ENCODE assay signal across 2 cellular contexts in the genomic region with DNA sequence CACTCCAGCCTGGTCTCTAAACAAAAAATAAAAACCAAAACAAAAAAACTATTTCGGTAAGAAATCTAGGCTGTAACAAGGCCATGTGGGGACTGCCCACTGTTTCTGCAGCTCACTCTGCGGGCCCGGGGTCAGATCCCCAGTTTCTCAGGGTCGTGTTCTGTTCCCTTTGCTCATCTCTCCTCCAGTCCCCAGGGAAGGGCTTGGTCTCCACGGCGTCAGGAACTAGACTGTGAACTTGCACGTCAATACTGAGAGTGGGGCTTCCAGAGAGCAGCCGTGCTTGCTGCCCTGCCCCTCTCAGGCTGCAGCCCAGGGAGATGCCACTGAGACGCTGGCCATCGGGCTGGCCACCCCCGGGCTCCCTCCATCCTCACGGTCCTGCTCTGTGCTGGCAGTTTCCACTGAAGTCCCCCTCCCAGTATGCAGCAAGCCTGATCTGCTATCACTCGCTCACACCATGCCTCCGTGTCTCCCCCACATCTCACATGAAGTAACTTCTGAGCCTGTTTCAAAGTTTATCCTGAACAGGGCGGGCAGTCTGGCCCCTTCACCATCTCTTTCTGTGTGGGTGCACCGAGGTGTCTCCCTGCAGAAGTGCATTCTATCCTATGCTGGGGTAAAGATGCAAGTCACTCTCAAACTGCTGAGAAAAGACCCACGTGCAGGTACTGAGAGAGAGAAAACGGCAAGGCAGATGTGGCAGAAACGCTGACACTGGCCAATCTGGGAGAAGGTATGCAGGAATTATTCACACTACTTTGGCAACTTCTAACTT.
TF ChIP-seq lines count a peak whose summit lies in the region.

No MANE protein-coding gene starts in this region.

TF ChIP-seq in A549, 52 proteins besides CTCF, POLR2A, EP300 and RAD21:
- TF ChIP-seq MAFK (IDR thresholded peaks at IDR 0.05; ENCODE audit: partially characterized antibody), result peak; percentile 27
- no peak for TF ChIP-seq FOSB (CRISPR knock-in tag; IDR thresholded peaks at IDR 0.05)

TF ChIP-seq in WTC11, 78 proteins besides CTCF, POLR2A, EP300 and RAD21:
- no peak for TF ChIP-seq ZNF121 (CRISPR knock-in tag; IDR thresholded peaks at IDR 0.05)
- TF ChIP-seq HMGA2 (CRISPR knock-in tag; IDR thresholded peaks at IDR 0.05), result no peak
- TF ChIP-seq, protein P1, sequence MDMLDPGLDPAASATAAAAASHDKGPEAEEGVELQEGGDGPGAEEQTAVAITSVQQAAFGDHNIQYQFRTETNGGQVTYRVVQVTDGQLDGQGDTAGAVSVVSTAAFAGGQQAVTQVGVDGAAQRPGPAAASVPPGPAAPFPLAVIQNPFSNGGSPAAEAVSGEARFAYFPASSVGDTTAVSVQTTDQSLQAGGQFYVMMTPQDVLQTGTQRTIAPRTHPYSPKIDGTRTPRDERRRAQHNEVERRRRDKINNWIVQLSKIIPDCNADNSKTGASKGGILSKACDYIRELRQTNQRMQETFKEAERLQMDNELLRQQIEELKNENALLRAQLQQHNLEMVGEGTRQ (CRISPR knock-in tag; IDR thresholded peaks at IDR 0.05), result no peak
- no peak for TF ChIP-seq ETV6 (CRISPR knock-in tag; IDR thresholded peaks at IDR 0.05)
- TF ChIP-seq, protein P2, sequence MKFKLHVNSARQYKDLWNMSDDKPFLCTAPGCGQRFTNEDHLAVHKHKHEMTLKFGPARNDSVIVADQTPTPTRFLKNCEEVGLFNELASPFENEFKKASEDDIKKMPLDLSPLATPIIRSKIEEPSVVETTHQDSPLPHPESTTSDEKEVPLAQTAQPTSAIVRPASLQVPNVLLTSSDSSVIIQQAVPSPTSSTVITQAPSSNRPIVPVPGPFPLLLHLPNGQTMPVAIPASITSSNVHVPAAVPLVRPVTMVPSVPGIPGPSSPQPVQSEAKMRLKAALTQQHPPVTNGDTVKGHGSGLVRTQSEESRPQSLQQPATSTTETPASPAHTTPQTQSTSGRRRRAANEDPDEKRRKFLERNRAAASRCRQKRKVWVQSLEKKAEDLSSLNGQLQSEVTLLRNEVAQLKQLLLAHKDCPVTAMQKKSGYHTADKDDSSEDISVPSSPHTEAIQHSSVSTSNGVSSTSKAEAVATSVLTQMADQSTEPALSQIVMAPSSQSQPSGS (CRISPR knock-in tag; IDR thresholded peaks at IDR 0.05; ENCODE audit: borderline replicate concordance, low read depth), result no peak
- TF ChIP-seq FOXJ3 (CRISPR knock-in tag; IDR thresholded peaks at IDR 0.05; ENCODE audit: borderline replicate concordance), result no peak
- TF ChIP-seq, protein P3, sequence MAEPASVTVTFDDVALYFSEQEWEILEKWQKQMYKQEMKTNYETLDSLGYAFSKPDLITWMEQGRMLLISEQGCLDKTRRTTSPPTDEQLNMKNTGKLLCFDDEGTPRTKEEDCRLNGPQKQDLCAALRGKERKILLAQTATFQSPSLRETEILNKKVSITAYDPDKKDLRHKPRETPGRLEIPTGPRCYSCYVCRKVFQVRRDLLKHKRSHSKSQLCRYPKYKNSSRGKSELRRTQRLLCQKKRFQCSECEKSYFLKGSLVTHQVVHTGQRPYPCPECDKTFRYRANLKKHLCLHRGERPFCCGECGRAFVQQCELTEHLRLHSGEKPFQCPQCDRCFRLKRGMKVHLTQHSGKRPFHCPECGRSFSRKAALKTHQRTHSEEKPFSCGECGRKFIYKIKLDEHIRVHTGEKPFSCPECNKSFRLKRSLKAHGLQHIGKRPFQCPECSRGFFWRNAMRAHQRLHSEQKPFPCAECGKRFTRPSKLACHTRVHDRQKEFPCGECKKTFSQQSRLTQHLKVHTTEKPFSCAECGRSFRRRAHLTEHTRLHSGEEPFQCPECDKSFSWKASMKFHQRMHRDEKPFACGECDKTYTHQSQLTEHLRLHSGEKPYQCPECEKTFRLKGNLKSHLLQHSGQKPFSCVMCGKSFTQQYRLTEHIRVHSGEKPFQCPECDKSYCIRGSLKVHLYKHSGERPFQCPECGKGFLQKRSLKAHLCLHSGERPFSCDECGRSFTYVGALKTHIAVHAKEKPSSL (CRISPR knock-in tag; conservative IDR thresholded peaks at IDR 0.05), result no peak
- no peak for TF ChIP-seq MXD4 (CRISPR knock-in tag; IDR thresholded peaks at IDR 0.05; ENCODE audit: borderline replicate concordance)
- no peak for TF ChIP-seq ELF4 (CRISPR knock-in tag; IDR thresholded peaks at IDR 0.05; ENCODE audit: low read depth)
- TF ChIP-seq, protein P4, sequence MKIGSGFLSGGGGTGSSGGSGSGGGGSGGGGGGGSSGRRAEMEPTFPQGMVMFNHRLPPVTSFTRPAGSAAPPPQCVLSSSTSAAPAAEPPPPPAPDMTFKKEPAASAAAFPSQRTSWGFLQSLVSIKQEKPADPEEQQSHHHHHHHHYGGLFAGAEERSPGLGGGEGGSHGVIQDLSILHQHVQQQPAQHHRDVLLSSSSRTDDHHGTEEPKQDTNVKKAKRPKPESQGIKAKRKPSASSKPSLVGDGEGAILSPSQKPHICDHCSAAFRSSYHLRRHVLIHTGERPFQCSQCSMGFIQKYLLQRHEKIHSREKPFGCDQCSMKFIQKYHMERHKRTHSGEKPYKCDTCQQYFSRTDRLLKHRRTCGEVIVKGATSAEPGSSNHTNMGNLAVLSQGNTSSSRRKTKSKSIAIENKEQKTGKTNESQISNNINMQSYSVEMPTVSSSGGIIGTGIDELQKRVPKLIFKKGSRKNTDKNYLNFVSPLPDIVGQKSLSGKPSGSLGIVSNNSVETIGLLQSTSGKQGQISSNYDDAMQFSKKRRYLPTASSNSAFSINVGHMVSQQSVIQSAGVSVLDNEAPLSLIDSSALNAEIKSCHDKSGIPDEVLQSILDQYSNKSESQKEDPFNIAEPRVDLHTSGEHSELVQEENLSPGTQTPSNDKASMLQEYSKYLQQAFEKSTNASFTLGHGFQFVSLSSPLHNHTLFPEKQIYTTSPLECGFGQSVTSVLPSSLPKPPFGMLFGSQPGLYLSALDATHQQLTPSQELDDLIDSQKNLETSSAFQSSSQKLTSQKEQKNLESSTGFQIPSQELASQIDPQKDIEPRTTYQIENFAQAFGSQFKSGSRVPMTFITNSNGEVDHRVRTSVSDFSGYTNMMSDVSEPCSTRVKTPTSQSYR (CRISPR knock-in tag; IDR thresholded peaks at IDR 0.05), result no peak
- no peak for TF ChIP-seq ZNF423 (CRISPR knock-in tag; IDR thresholded peaks at IDR 0.05)
- TF ChIP-seq TP53 (CRISPR knock-in tag; IDR thresholded peaks at IDR 0.05), result no peak
- no peak for TF ChIP-seq ATF1 (CRISPR knock-in tag; IDR thresholded peaks at IDR 0.05)
- no peak for TF ChIP-seq SMAD3 (CRISPR knock-in tag; IDR thresholded peaks at IDR 0.05; ENCODE audit: borderline replicate concordance)
- TF ChIP-seq, protein P5, sequence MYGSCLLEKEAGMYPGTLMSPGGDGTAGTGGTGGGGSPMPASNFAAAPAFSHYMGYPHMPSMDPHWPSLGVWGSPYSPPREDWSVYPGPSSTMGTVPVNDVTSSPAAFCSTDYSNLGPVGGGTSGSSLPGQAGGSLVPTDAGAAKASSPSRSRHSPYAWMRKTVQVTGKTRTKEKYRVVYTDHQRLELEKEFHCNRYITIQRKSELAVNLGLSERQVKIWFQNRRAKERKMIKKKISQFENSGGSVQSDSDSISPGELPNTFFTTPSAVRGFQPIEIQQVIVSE (CRISPR knock-in tag; IDR thresholded peaks at IDR 0.05; ENCODE audit: borderline replicate concordance), result no peak
- no peak for TF ChIP-seq NR1H2 (CRISPR knock-in tag; IDR thresholded peaks at IDR 0.05)
- TF ChIP-seq, protein P6, sequence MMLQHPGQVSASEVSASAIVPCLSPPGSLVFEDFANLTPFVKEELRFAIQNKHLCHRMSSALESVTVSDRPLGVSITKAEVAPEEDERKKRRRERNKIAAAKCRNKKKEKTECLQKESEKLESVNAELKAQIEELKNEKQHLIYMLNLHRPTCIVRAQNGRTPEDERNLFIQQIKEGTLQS (CRISPR knock-in tag; conservative IDR thresholded peaks at IDR 0.05), result no peak
